In genomic region chr7:107892367-107892741, GRCh38 we compare ENCODE assay signal across 8 cellular contexts. TPM values are rescaled to one million over a fixed set of nuclear protein-coding genes. Genes with fewer than 3 reads are reported as not detected.
A peak's percentile ranks its signal among the peaks of the same experiment; 100 is the strongest.
DNase-seq lines count a peak whose midpoint lies in the region; ATAC-seq and TF ChIP-seq lines count a peak whose summit lies in the region.
"Not testable (repeated sequence)": the region's sequence is repeated elsewhere in the genome, so short reads cannot be mapped to it uniquely, and the experiment has no call there.

No MANE protein-coding gene starts in this region.

- H3K4me3 Mint-ChIP-seq in T-helper 1 cell treated with Interleukin-12 subunit alpha and Interleukin-12 subunit beta and Interleukin-4 antibody, amounts not matched to agents 30 μg/mL and 1 μg/mL, for 36 hours = peak overlapping the region; percentile 96
- peak overlapping the region; percentile 99 for H3K4me3 Mint-ChIP-seq in activated naive CD8-positive, alpha-beta T cell treated with anti-CD3 and anti-CD28 coated beads, Interleukin-2, amount 50 U/mL, for 24 hours
- H3K4me3 Mint-ChIP-seq in endothelial cell (ENCODE audit: unreplicated experiment) (peak overlapping the region; percentile 100), immature natural killer cell (peak overlapping the region; percentile 95 to 100 (median 98)), neural crest cell (peak overlapping the region; percentile 94)

- peak overlapping the region; percentile 98 for H3K27ac Mint-ChIP-seq in T-helper 1 cell treated with Interleukin-12 subunit alpha and Interleukin-12 subunit beta and Interleukin-4 antibody, amounts not matched to agents 30 μg/mL and 1 μg/mL, for 36 hours
- H3K27ac Mint-ChIP-seq in activated naive CD8-positive, alpha-beta T cell treated with anti-CD3 and anti-CD28 coated beads, Interleukin-2, amount 50 U/mL, for 24 hours = peak overlapping the region; percentile 90
- H3K27ac Mint-ChIP-seq in endothelial cell (ENCODE audit: unreplicated experiment) = peak overlapping the region; percentile 84
- peak overlapping the region; percentile 97 to 100 (median 100) for H3K27ac Mint-ChIP-seq in immature natural killer cell
- H3K27ac Mint-ChIP-seq in neural crest cell (ENCODE audit: unreplicated experiment) = not testable (repeated sequence)

- not testable (repeated sequence) for H3K27me3 ChIP-seq in BLaER1 treated with 17β-estradiol and CSF1 and Interleukin-3, amounts not matched to agents 10 nM and 100 nM; HUES6 (ENCODE audit: control insufficient read depth, insufficient read depth, low read length); stomach smooth muscle (ENCODE audit: control insufficient read depth in 1 of 2, insufficient read depth in 2 of 2, low read length in 2 of 2)

- H4K20me1 ChIP-seq in BLaER1 treated with 17β-estradiol and CSF1 and Interleukin-3, amounts not matched to agents 10 nM and 100 nM = peaks cover 15 to 52% (median 35%) of the 10 kb centered on the region in 11 experiments; a peak in 17 of 22 replicates

- peak overlapping the region; percentile 84 to 96 (median 93); a peak in 21 of 22 replicates for H3K9ac ChIP-seq in BLaER1 treated with 17β-estradiol and CSF1 and Interleukin-3, amounts not matched to agents 10 nM and 100 nM
- not testable (repeated sequence) for H3K9ac ChIP-seq in HUES6 (ENCODE audit: low read length)
- peak overlapping the region in 1 of 2 donors; percentile 84 for H3K9ac ChIP-seq in stomach smooth muscle (ENCODE audit: low read length in 2 of 2)

- not testable (repeated sequence) for H3K9me3 Mint-ChIP-seq in T-helper 1 cell treated with Interleukin-12 subunit alpha and Interleukin-12 subunit beta and Interleukin-4 antibody, amounts not matched to agents 30 μg/mL and 1 μg/mL, for 36 hours; activated naive CD8-positive, alpha-beta T cell treated with anti-CD3 and anti-CD28 coated beads, Interleukin-2, amount 50 U/mL, for 24 hours; endothelial cell (ENCODE audit: unreplicated experiment); immature natural killer cell; neural crest cell

- not testable (repeated sequence) for DNase-seq in activated naive CD8-positive, alpha-beta T cell treated with anti-CD3 and anti-CD28 coated beads, Interleukin-2, amount 50 U/mL, for 24 hours; endothelial cell (ENCODE audit: low spot score); immature natural killer cell; neural crest cell (ENCODE audit: low read depth, low spot score)

- peaks cover 32% of the 10 kb centered on the region for H3K36me3 Mint-ChIP-seq in T-helper 1 cell treated with Interleukin-12 subunit alpha and Interleukin-12 subunit beta and Interleukin-4 antibody, amounts not matched to agents 30 μg/mL and 1 μg/mL, for 36 hours (ENCODE audit: low read depth)
- H3K36me3 Mint-ChIP-seq in activated naive CD8-positive, alpha-beta T cell treated with anti-CD3 and anti-CD28 coated beads, Interleukin-2, amount 50 U/mL, for 24 hours (ENCODE audit: low read depth) = peaks cover 37% of the 10 kb centered on the region
- peaks cover 22% of the 10 kb centered on the region for H3K36me3 Mint-ChIP-seq in endothelial cell (ENCODE audit: low read depth, unreplicated experiment)
- not testable (repeated sequence) for H3K36me3 Mint-ChIP-seq in immature natural killer cell; neural crest cell (ENCODE audit: low read depth)

- not testable (repeated sequence) for TF ChIP-seq CTCF in endothelial cell (IDR thresholded peaks at IDR 0.05; ENCODE audit: unreplicated experiment); neural crest cell (conservative IDR thresholded peaks at IDR 0.05)

- peaks cover 33 to 48% (median 44%) of the 10 kb centered on the region in 11 experiments for H3K36me3 ChIP-seq in BLaER1 treated with 17β-estradiol and CSF1 and Interleukin-3, amounts not matched to agents 10 nM and 100 nM
- peaks cover 39% of the 10 kb centered on the region for H3K36me3 ChIP-seq in HUES6 (ENCODE audit: control insufficient read depth, insufficient read depth, low read length)
- peaks cover 3 to 14% of the 10 kb centered on the region in 2 donors for H3K36me3 ChIP-seq in stomach smooth muscle (ENCODE audit: control insufficient read depth in 2 of 2, insufficient read depth in 2 of 2, low read length in 2 of 2)

- H3K27me3 Mint-ChIP-seq in T-helper 1 cell treated with Interleukin-12 subunit alpha and Interleukin-12 subunit beta and Interleukin-4 antibody, amounts not matched to agents 30 μg/mL and 1 μg/mL, for 36 hours (ENCODE audit: low read depth); activated naive CD8-positive, alpha-beta T cell treated with anti-CD3 and anti-CD28 coated beads, Interleukin-2, amount 50 U/mL, for 24 hours; endothelial cell (ENCODE audit: unreplicated experiment); neural crest cell (ENCODE audit: low read depth): not testable (repeated sequence)
- peaks cover 2 to 10% (median 8%) of the 10 kb centered on the region in 3 donors for H3K27me3 Mint-ChIP-seq in immature natural killer cell (ENCODE audit: low read depth in 3 of 3)

- not testable (repeated sequence) for ATAC-seq in activated naive CD8-positive, alpha-beta T cell treated with anti-CD3 and anti-CD28 coated beads, Interleukin-2, amount 50 U/mL, for 24 hours

- H3K4me2 ChIP-seq in BLaER1 treated with 17β-estradiol and CSF1 and Interleukin-3, amounts not matched to agents 10 nM and 100 nM = peak overlapping the region; percentile 77 to 96 (median 83)

- peaks cover 24 to 49% (median 29%) of the 10 kb centered on the region in 10 experiments for H3K4me1 ChIP-seq in BLaER1 treated with 17β-estradiol and CSF1 and Interleukin-3, amounts not matched to agents 10 nM and 100 nM
- not testable (repeated sequence) for H3K4me1 ChIP-seq in HUES6 (ENCODE audit: control insufficient read depth, insufficient read depth, low read length)
- peaks cover 11% of the 10 kb centered on the region for H3K4me1 ChIP-seq in stomach smooth muscle (ENCODE audit: control insufficient read depth, insufficient read depth, low read length)

- H3K9me3 ChIP-seq in BLaER1 treated with 17β-estradiol and CSF1 and Interleukin-3, amounts not matched to agents 10 nM and 100 nM (replicated peaks in 1 of 11) = peaks cover 0 to 16% (median 14%) of the 10 kb centered on the region in 11 experiments; a peak in 17 of 22 replicates
- not testable (repeated sequence) for H3K9me3 ChIP-seq in HUES6 (ENCODE audit: control insufficient read depth, insufficient read depth, low read depth, low read length); stomach smooth muscle (ENCODE audit: control insufficient read depth in 2 of 2, low read length in 2 of 2)

- peak overlapping the region; percentile 80 to 96 (median 92); a peak in 21 of 22 replicates for H3K27ac ChIP-seq in BLaER1 treated with 17β-estradiol and CSF1 and Interleukin-3, amounts not matched to agents 10 nM and 100 nM
- H3K27ac ChIP-seq in HUES6 (ENCODE audit: low read depth, low read length); stomach smooth muscle (ENCODE audit: low read length): not testable (repeated sequence)

- H3K4me3 ChIP-seq in BLaER1 treated with 17β-estradiol and CSF1 and Interleukin-3, amounts not matched to agents 10 nM and 100 nM = peak overlapping the region; percentile 62 to 93 (median 86); a peak in 19 of 20 replicates
- H3K4me3 ChIP-seq in HUES6 (ENCODE audit: low read depth, low read length) (peak overlapping the region; percentile 90), stomach smooth muscle (ENCODE audit: low read length in 2 of 2) (peak overlapping the region; percentile 83 to 91)

- H3K4me1 Mint-ChIP-seq in T-helper 1 cell treated with Interleukin-12 subunit alpha and Interleukin-12 subunit beta and Interleukin-4 antibody, amounts not matched to agents 30 μg/mL and 1 μg/mL, for 36 hours (ENCODE audit: low read depth) = peaks cover 43% of the 10 kb centered on the region
- H3K4me1 Mint-ChIP-seq in activated naive CD8-positive, alpha-beta T cell treated with anti-CD3 and anti-CD28 coated beads, Interleukin-2, amount 50 U/mL, for 24 hours = peaks cover 59% of the 10 kb centered on the region
- H3K4me1 Mint-ChIP-seq in endothelial cell (ENCODE audit: unreplicated experiment) (peaks cover 22% of the 10 kb centered on the region), immature natural killer cell (peaks cover 60 to 75% of the 10 kb centered on the region in 2 donors), neural crest cell (peaks cover 36% of the 10 kb centered on the region)

RNA-seq across cellular contexts. Expression of gene DLD, which starts 1.4 kb away (rescaled TPM):
- total RNA-seq in endothelial cell (ENCODE audit: unreplicated experiment) (89.9 TPM), neural crest cell (77.6 and 82.1 TPM in 2 replicates)
- polyA plus RNA-seq in immature natural killer cell = 100 to 1,000 TPM in 1 of 3 donors, 10 to 100 TPM in 2; 52.2 to 102 (median 61.8) TPM
